ENCODE assay signal across 13 cellular contexts in the genomic region with DNA sequence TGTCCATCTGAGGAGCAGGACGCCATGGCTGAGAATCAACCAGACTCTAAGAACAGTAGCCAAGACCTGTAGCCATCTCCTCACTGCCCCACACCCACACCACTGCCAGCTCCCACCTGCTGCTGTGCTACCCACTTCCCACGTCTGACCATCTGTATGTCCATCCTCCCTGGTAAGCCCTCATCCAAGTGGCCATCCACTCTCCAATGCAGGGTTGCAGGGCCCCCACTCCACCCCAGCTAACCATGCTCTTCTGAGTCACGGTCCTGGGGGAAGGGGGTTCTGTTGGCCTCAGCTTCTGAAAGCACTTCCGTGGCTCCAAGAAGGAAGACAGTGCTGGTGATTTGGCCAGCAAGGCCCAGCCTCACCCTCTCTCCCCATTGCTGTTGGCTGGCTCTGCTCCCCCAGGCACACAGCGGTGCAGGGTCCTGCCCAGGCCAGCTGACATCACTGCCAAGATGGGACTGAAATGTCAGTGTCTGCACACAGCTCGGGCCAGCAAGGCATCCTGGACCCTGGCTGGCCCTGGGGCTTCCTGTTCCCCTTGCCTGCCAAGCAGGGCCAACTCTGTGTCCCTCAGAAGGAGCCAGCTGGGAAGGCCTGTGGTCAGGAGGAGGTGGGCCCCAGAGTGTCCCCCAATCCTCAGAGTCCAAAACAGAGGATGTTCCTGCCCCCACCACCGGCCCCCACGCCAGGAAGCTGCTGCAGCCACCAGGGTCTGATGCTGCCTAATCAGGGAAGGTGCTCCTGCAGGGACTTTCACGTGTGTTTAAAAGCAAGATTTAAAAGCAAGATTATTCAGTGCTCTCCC. TPM values are rescaled to one million over a fixed set of nuclear protein-coding genes. Genes with fewer than 3 reads are reported as not detected.
A peak's percentile ranks its signal among the peaks of the same experiment; 100 is the strongest.
DNase-seq lines count a peak whose midpoint lies in the region; ATAC-seq and TF ChIP-seq lines count a peak whose summit lies in the region.
"Had no signal": no experiment of that assay in that cellular context is flagged by ENCODE, and none has a peak within 500 bp of the region (broad histone marks: within the 10 kb centered on the region; RNA-seq: fewer than 3 reads in every experiment).

No MANE protein-coding gene starts in this region.

- CTCF ChIA-PET in activated naive CD4-positive, alpha-beta T cell treated with anti-CD3 and anti-CD28 coated beads, Interleukin-2, amount 10 ng/mL, durations not matched to agents 7 days and 5 days (lab: Charles Lee) = interaction anchor here (1.2 to 2.0 kb wide), 4 partner anchors 12 to 47 kb away, joined by 3 to 5 read pairs (median 3); no protein-coding TSS in a partner anchor

- H3K4me1 ChIP-seq in upper lobe of right lung = no peaks in the 10 kb centered on the region

- intact Hi-C loops in upper lobe of right lung (cut with DNase I) = no loop called here

- H3K27ac ChIP-seq in upper lobe of right lung = no peak overlapping the region
- H3K27ac ChIP-seq: brain microvascular endothelial cell, neural progenitor cell, VCaP had no signal

- H3K36me3 Mint-ChIP-seq in activated naive CD4-positive, alpha-beta T cell treated with anti-CD3 and anti-CD28 coated beads, Interleukin-2, amount 10 ng/mL, durations not matched to agents 7 days and 5 days = no peaks in the 10 kb centered on the region
- H3K36me3 Mint-ChIP-seq in natural killer cell treated with Interleukin-12 subunit alpha and Interleukin-12 subunit beta and Interleukin-15 and Interleukin-18, amount 100 ng/mL, for 72 hours = no peaks in the 10 kb centered on the region
- H3K36me3 Mint-ChIP-seq: neural progenitor cell had no signal

- peaks cover 2% of the 10 kb centered on the region for H3K9me3 Mint-ChIP-seq in activated naive CD4-positive, alpha-beta T cell treated with anti-CD3 and anti-CD28 coated beads, Interleukin-2, amount 10 ng/mL, durations not matched to agents 7 days and 5 days
- no peaks in the 10 kb centered on the region for H3K9me3 Mint-ChIP-seq in natural killer cell treated with Interleukin-12 subunit alpha and Interleukin-12 subunit beta and Interleukin-15 and Interleukin-18, amount 100 ng/mL, for 72 hours

- H3K27ac Mint-ChIP-seq in activated naive CD4-positive, alpha-beta T cell treated with anti-CD3 and anti-CD28 coated beads, Interleukin-2, amount 10 ng/mL, durations not matched to agents 7 days and 5 days = no peak overlapping the region
- peak overlapping the region in 1 of 2 donors; percentile 66 for H3K27ac Mint-ChIP-seq in natural killer cell treated with Interleukin-12 subunit alpha and Interleukin-12 subunit beta and Interleukin-15 and Interleukin-18, amount 100 ng/mL, for 72 hours
- H3K27ac Mint-ChIP-seq: neural progenitor cell had no signal

- no peak overlapping the region for H3K4me3 ChIP-seq in upper lobe of right lung
- H3K4me3 ChIP-seq: neural progenitor cell had no signal

- H3K4me1 Mint-ChIP-seq in activated naive CD4-positive, alpha-beta T cell treated with anti-CD3 and anti-CD28 coated beads, Interleukin-2, amount 10 ng/mL, durations not matched to agents 7 days and 5 days = no peaks in the 10 kb centered on the region
- peaks cover 10 to 21% of the 10 kb centered on the region in 2 donors for H3K4me1 Mint-ChIP-seq in natural killer cell treated with Interleukin-12 subunit alpha and Interleukin-12 subunit beta and Interleukin-15 and Interleukin-18, amount 100 ng/mL, for 72 hours (ENCODE audit: low read depth in 2 of 2)

- peak; percentile 15 for DNase-seq in activated naive CD4-positive, alpha-beta T cell treated with anti-CD3 and anti-CD28 coated beads, Interleukin-2, amount 10 ng/mL, durations not matched to agents 7 days and 5 days
- DNase-seq in activated naive CD4-positive, alpha-beta T cell (lab: John Stamatoyannopoulos, UW) = no peak
- DNase-seq in ecto neural progenitor cell (ENCODE audit: low spot score) = peak; percentile 42
- DNase-seq in natural killer cell treated with Interleukin-12 subunit alpha and Interleukin-12 subunit beta and Interleukin-15 and Interleukin-18, amount 100 ng/mL, for 72 hours (ENCODE audit: low spot score) = peak; percentile 56
- DNase-seq in upper lobe of right lung = peak; percentile 46
- no peak for DNase-seq in Ammon's horn (ENCODE audit: low spot score)
- no peak for DNase-seq in GF-D8 (lab: John Stamatoyannopoulos, UW)
- DNase-seq: brain microvascular endothelial cell, DMS153, NCI-H1092 treated with DMSO at 0.1 percent for 48 hours had no signal

- no peaks in the 10 kb centered on the region for H3K27me3 ChIP-seq in upper lobe of right lung
- H3K27me3 ChIP-seq: brain microvascular endothelial cell, neural progenitor cell had no signal

- no peak overlapping the region for H3K4me3 Mint-ChIP-seq in activated naive CD4-positive, alpha-beta T cell treated with anti-CD3 and anti-CD28 coated beads, Interleukin-2, amount 10 ng/mL, durations not matched to agents 7 days and 5 days
- no peak overlapping the region for H3K4me3 Mint-ChIP-seq in natural killer cell treated with Interleukin-12 subunit alpha and Interleukin-12 subunit beta and Interleukin-15 and Interleukin-18, amount 100 ng/mL, for 72 hours
- H3K4me3 Mint-ChIP-seq: neural progenitor cell had no signal

- peak in 1 of 2 donors; percentile 29 for ATAC-seq in natural killer cell treated with Interleukin-12 subunit alpha and Interleukin-12 subunit beta and Interleukin-15 and Interleukin-18, amount 100 ng/mL, for 72 hours
- ATAC-seq in upper lobe of right lung (no peak), GM18873 (IDR thresholded peaks at IDR 0.05; ENCODE audit: low FRiP score, unreplicated experiment) (no peak)

- no peak for TF ChIP-seq CTCF in upper lobe of right lung (IDR thresholded peaks at IDR 0.05)

- peaks cover 33% of the 10 kb centered on the region for H3K27me3 Mint-ChIP-seq in activated naive CD4-positive, alpha-beta T cell treated with anti-CD3 and anti-CD28 coated beads, Interleukin-2, amount 10 ng/mL, durations not matched to agents 7 days and 5 days
- H3K27me3 Mint-ChIP-seq in natural killer cell treated with Interleukin-12 subunit alpha and Interleukin-12 subunit beta and Interleukin-15 and Interleukin-18, amount 100 ng/mL, for 72 hours = no peaks in the 10 kb centered on the region

- H3K36me3 ChIP-seq in upper lobe of right lung = no peaks in the 10 kb centered on the region
- H3K36me3 ChIP-seq: brain microvascular endothelial cell, neural progenitor cell had no signal

- no peaks in the 10 kb centered on the region for H3K9me3 ChIP-seq in upper lobe of right lung

RNA-seq across cellular contexts. Expression of gene RASGEF1A, which starts 17.5 kb away (rescaled TPM):
- total RNA-seq in natural killer cell treated with Interleukin-12 subunit alpha and Interleukin-12 subunit beta and Interleukin-15 and Interleukin-18, amount 100 ng/mL, for 72 hours = 1 to 10 TPM in 1 of 2 donors, under 1 TPM in 1; 0.69 to 1.1 TPM
- total RNA-seq in upper lobe of right lung = 2.6 TPM

Comparison
In these comparisons a context has a peak if more than half of its experiments do, and no peak if none do; other contexts are left out.
1. DNase-seq: peak in activated naive CD4-positive, alpha-beta T cell treated with anti-CD3 and anti-CD28 coated beads, Interleukin-2, amount 10 ng/mL, durations not matched to agents 7 days and 5 days (single experiment), ecto neural progenitor cell (single experiment), natural killer cell treated with Interleukin-12 subunit alpha and Interleukin-12 subunit beta and Interleukin-15 and Interleukin-18, amount 100 ng/mL, for 72 hours (single experiment) and upper lobe of right lung (single experiment); none in activated naive CD4-positive, alpha-beta T cell (0 of 4), Ammon's horn (single experiment) and GF-D8 (single experiment).